ENCODE assay signal across 33 cellular contexts in the genomic region with DNA sequence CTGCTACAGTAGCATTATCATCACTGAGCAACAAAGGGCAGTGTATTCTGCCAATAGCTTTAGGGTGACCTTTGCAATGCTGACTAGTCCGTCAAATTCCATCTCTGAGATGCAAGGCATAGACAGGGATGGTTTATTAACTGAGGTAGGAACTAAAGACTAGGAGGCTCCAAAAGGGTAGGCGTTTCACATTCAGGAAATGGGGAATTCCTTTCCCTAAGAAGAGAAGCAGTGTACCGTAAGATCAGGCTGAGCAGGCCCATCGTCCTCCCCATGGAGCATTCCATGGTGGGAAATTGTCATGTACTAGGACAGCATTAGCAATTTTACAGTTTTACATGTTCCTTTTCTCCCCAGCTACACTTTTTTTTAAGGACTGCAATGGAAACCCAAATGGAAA.
"Had no signal": no experiment of that assay in that cellular context is flagged by ENCODE, and none has a peak within 500 bp of the region (broad histone marks: within the 10 kb centered on the region; RNA-seq: fewer than 3 reads in every experiment).

No MANE protein-coding gene starts in this region.

- H3K27ac Mint-ChIP-seq: activated naive CD4-positive, alpha-beta T cell treated with anti-CD3 and anti-CD28 coated beads, Interleukin-2, amount 50 U/mL, for 24 hours; activated naive CD8-positive, alpha-beta T cell treated with anti-CD3 and anti-CD28 coated beads, Interleukin-2, amount 50 U/mL, for 24 hours; activated T-helper 1 cell treated with anti-CD3 and anti-CD28 coated beads, Interleukin-12 subunit alpha, Interleukin-12 subunit beta, Interleukin-2, Interleukin-4 antibody, amounts not matched to agents 30 ng/mL and 10 ng/mL and 1 ng/mL, durations not matched to agents 14 hours and 24 hours and 36 hours; effector memory CD8-positive, alpha-beta T cell; stimulated activated memory B cell treated with anti-CD40 and anti-IgM and Interleukin-4, amounts not matched to agents 10 μg/mL and 1 μg/mL and 100 μg/mL, for 72 hours; stimulated activated naive CD8-positive, alpha-beta T cell treated with anti-CD3 and anti-CD28 coated beads, Interleukin-15, amount 100 ng/mL, for 72 hours; T-helper 1 cell treated with Interleukin-12 subunit alpha and Interleukin-12 subunit beta and Interleukin-4 antibody, amounts not matched to agents 30 μg/mL and 1 μg/mL, for 36 hours; type B pancreatic cell had no signal

- H3K36me3 Mint-ChIP-seq: activated naive CD4-positive, alpha-beta T cell treated with anti-CD3 and anti-CD28 coated beads, Interleukin-2, amount 50 U/mL, for 24 hours; stimulated activated memory B cell treated with anti-CD40 and anti-IgM and Interleukin-4, amounts not matched to agents 10 μg/mL and 1 μg/mL and 100 μg/mL, for 72 hours had no signal

- H3K4me2 ChIP-seq: smooth muscle cell had no signal

- H3K4me3 Mint-ChIP-seq: activated naive CD4-positive, alpha-beta T cell treated with anti-CD3 and anti-CD28 coated beads, Interleukin-2, amount 50 U/mL, for 24 hours; activated naive CD8-positive, alpha-beta T cell treated with anti-CD3 and anti-CD28 coated beads, Interleukin-2, amount 50 U/mL, for 24 hours; activated T-helper 1 cell treated with anti-CD3 and anti-CD28 coated beads, Interleukin-12 subunit alpha, Interleukin-12 subunit beta, Interleukin-2, Interleukin-4 antibody, amounts not matched to agents 30 ng/mL and 10 ng/mL and 1 ng/mL, durations not matched to agents 14 hours and 24 hours and 36 hours; effector memory CD8-positive, alpha-beta T cell; stimulated activated memory B cell treated with anti-CD40 and anti-IgM and Interleukin-4, amounts not matched to agents 10 μg/mL and 1 μg/mL and 100 μg/mL, for 72 hours; stimulated activated naive CD8-positive, alpha-beta T cell treated with anti-CD3 and anti-CD28 coated beads, Interleukin-15, amount 100 ng/mL, for 72 hours; T-helper 1 cell treated with Interleukin-12 subunit alpha and Interleukin-12 subunit beta and Interleukin-4 antibody, amounts not matched to agents 30 μg/mL and 1 μg/mL, for 36 hours; type B pancreatic cell had no signal

- H3K4me3 ChIP-seq: gastroesophageal sphincter, left ventricle myocardium inferior, lung, pancreas, prostate gland, right atrium auricular region, smooth muscle cell, vagina had no signal

- H3K27me3 ChIP-seq: gastroesophageal sphincter, pancreas, right atrium auricular region, vagina had no signal

- H3K36me3 ChIP-seq: gastroesophageal sphincter, left ventricle myocardium inferior, pancreas, prostate gland, right atrium auricular region, vagina had no signal

- ATAC-seq: activated CD4-positive, CD25-positive, alpha-beta regulatory T cell treated with anti-CD3 and anti-CD28 coated beads, Interleukin-2, amount 50 U/mL, for 24 hours; activated naive CD8-positive, alpha-beta T cell treated with anti-CD3 and anti-CD28 coated beads, Interleukin-2, amount 50 U/mL, for 24 hours; effector memory CD8-positive, alpha-beta T cell; gastroesophageal sphincter; pancreas; stimulated activated memory B cell treated with anti-CD40 and anti-IgM and Interleukin-4, amounts not matched to agents 10 μg/mL and 1 μg/mL and 100 μg/mL, for 72 hours; stimulated activated naive CD8-positive, alpha-beta T cell treated with anti-CD3 and anti-CD28 coated beads, Interleukin-15, amount 100 ng/mL, for 72 hours had no signal

- H3K4me1 ChIP-seq: left ventricle myocardium inferior, pancreas, prostate gland, right atrium auricular region had no signal

- H3K4me1 Mint-ChIP-seq: activated naive CD4-positive, alpha-beta T cell treated with anti-CD3 and anti-CD28 coated beads, Interleukin-2, amount 50 U/mL, for 24 hours; activated naive CD8-positive, alpha-beta T cell treated with anti-CD3 and anti-CD28 coated beads, Interleukin-2, amount 50 U/mL, for 24 hours; stimulated activated memory B cell treated with anti-CD40 and anti-IgM and Interleukin-4, amounts not matched to agents 10 μg/mL and 1 μg/mL and 100 μg/mL, for 72 hours; stimulated activated naive CD8-positive, alpha-beta T cell treated with anti-CD3 and anti-CD28 coated beads, Interleukin-15, amount 100 ng/mL, for 72 hours had no signal

- DNase-seq: activated CD4-positive, alpha-beta T cell treated with anti-CD3 and anti-CD28 coated beads for 48 hours; activated CD4-positive, alpha-beta T cell treated with anti-CD3 and anti-CD28 coated beads, Interleukin-2, amount 50 U/mL, for 48 hours; activated CD8-positive, alpha-beta memory T cell treated with anti-CD3 and anti-CD28 coated beads for 24 hours; activated gamma-delta T cell; activated naive CD8-positive, alpha-beta T cell treated with anti-CD3 and anti-CD28 coated beads, Interleukin-2, amount 50 U/mL, for 24 hours; amygdala; caudate nucleus; cortex of kidney; effector memory CD8-positive, alpha-beta T cell; head of caudate nucleus; hippocampal formation; left ventricle myocardium inferior; nucleus accumbens; pancreas; stimulated activated CD4-positive, alpha-beta T cell treated with anti-CD3 and anti-CD28 coated beads, Interleukin-1b, Interleukin-23, amount 100 ng/mL, for 48 hours; stimulated activated CD4-positive, alpha-beta T cell treated with anti-CD3 and anti-CD28 coated beads, Interleukin-4, amount 100 ng/mL, for 4 hours; stimulated activated CD8-positive, alpha-beta memory T cell treated with anti-CD3 and anti-CD28 coated beads, Interleukin-4, amount 100 ng/mL, for 48 hours; stimulated activated naive CD8-positive, alpha-beta T cell treated with anti-CD3 and anti-CD28 coated beads, Interleukin-15, amount 100 ng/mL, for 72 hours; substantia nigra; T-helper 9 cell had no signal

- H3K27me3 Mint-ChIP-seq: activated naive CD4-positive, alpha-beta T cell treated with anti-CD3 and anti-CD28 coated beads, Interleukin-2, amount 50 U/mL, for 24 hours; effector memory CD8-positive, alpha-beta T cell; stimulated activated memory B cell treated with anti-CD40 and anti-IgM and Interleukin-4, amounts not matched to agents 10 μg/mL and 1 μg/mL and 100 μg/mL, for 72 hours had no signal

- H3K27ac ChIP-seq: gastroesophageal sphincter, left ventricle myocardium inferior, pancreas, prostate gland, right atrium auricular region, vagina, VCaP had no signal

- FAIRE-seq: pancreas had no signal

- H3K9me3 Mint-ChIP-seq: activated naive CD8-positive, alpha-beta T cell treated with anti-CD3 and anti-CD28 coated beads, Interleukin-2, amount 50 U/mL, for 24 hours; activated T-helper 1 cell treated with anti-CD3 and anti-CD28 coated beads, Interleukin-12 subunit alpha, Interleukin-12 subunit beta, Interleukin-2, Interleukin-4 antibody, amounts not matched to agents 30 ng/mL and 10 ng/mL and 1 ng/mL, durations not matched to agents 14 hours and 24 hours and 36 hours; stimulated activated naive CD8-positive, alpha-beta T cell treated with anti-CD3 and anti-CD28 coated beads, Interleukin-15, amount 100 ng/mL, for 72 hours; type B pancreatic cell had no signal

- H3K9me3 ChIP-seq: gastroesophageal sphincter, left ventricle myocardium inferior, pancreas, prostate gland, right atrium auricular region, vagina had no signal
